8 cellular contexts compared by ENCODE assay signal in genomic region chr9:34328983-34329832, GRCh38. TPM values are rescaled to one million over a fixed set of nuclear protein-coding genes. Genes with fewer than 3 reads are reported as not detected.
DNase-seq lines count a peak whose midpoint lies in the region; ATAC-seq and TF ChIP-seq lines count a peak whose summit lies in the region.

Gene KIF24 (minus strand): TSS chr9:34329268. CDS start chr9:34311346, 17,922 bp downstream.
Gene NUDT2 (plus strand): TSS chr9:34329569. CDS start chr9:34339040, 9,471 bp downstream.

- intact Hi-C loops in Right ventricle myocardium superior (cut with DNase I) (no loop called here), ovary (cut with DNase I) (loop anchor here in 1 of 4 donors (5.0 kb wide), 1 partner anchor 277 kb away; no protein-coding TSS in a partner anchor), thyroid gland (cut with DNase I) (loop anchor here (10.0 kb wide), 1 partner anchor 134 kb away; no protein-coding TSS in a partner anchor)

- TF ChIP-seq POLR2A in ovary (IDR thresholded peaks at IDR 0.05) (peak; percentile 62), thyroid gland (IDR thresholded peaks at IDR 0.05) (peak in 1 of 2 donors; percentile 75)

- no peaks in the 10 kb centered on the region for H3K27me3 ChIP-seq in SU-DHL-6 (ENCODE audit: low read length)
- no peaks in the 10 kb centered on the region for H3K27me3 ChIP-seq in ovary
- H3K27me3 ChIP-seq in thyroid gland, result no peaks in the 10 kb centered on the region

- TF ChIP-seq CTCF in GM12875 (IDR thresholded peaks at IDR 0.05; ENCODE audit: borderline replicate concordance, insufficient read depth, low read depth, low read length) (no peak), SU-DHL-6 (IDR thresholded peaks at IDR 0.05; ENCODE audit: insufficient read depth, low read length, poor library complexity, severe bottlenecking) (no peak), ovary (IDR thresholded peaks at IDR 0.05) (no peak), thyroid gland (IDR thresholded peaks at IDR 0.05) (peak in 1 of 6 experiments; percentile 27)

- H3K4me3 ChIP-seq in GM12875 (ENCODE audit: low read depth, low read length), result peak within 1 kb of the TSS; percentile 97
- H3K4me3 ChIP-seq in SU-DHL-6 (ENCODE audit: insufficient read depth, low read length, poor library complexity, severe bottlenecking), result peak within 1 kb of the TSS; percentile 85
- peak within 1 kb of the TSS; percentile 68 for H3K4me3 ChIP-seq in ovary
- peak within 1 kb of the TSS; percentile 52 to 61 (median 54) for H3K4me3 ChIP-seq in thyroid gland (replicated peaks in 1 of 3)

- H3K4me3 Mint-ChIP-seq in activated naive CD8-positive, alpha-beta T cell treated with anti-CD3 and anti-CD28 coated beads, Interleukin-2, amount 50 U/mL, for 24 hours, result peak within 1 kb of the TSS; percentile 94

- H3K27me3 Mint-ChIP-seq in activated naive CD8-positive, alpha-beta T cell treated with anti-CD3 and anti-CD28 coated beads, Interleukin-2, amount 50 U/mL, for 24 hours, result peaks cover 2% of the 10 kb centered on the region

- H3K4me2 ChIP-seq in SU-DHL-6 (ENCODE audit: low read depth, low read length, poor library complexity, severe bottlenecking), result peak within 1 kb of the TSS; percentile 87

- H3K27ac ChIP-seq in SU-DHL-6 (ENCODE audit: low read depth, low read length) (peak within 1 kb of the TSS; percentile 70), ovary (peak within 1 kb of the TSS; percentile 76 to 85), thyroid gland (peak within 1 kb of the TSS; percentile 77 to 95 (median 94))

- ATAC-seq in HG02763 (IDR thresholded peaks at IDR 0.05; ENCODE audit: unreplicated experiment) (peak; percentile 92), Right ventricle myocardium superior (ENCODE audit: poor library complexity) (peak; percentile 97)
- peak; percentile 97 for ATAC-seq in activated naive CD8-positive, alpha-beta T cell treated with anti-CD3 and anti-CD28 coated beads, Interleukin-2, amount 50 U/mL, for 24 hours

- no peaks in the 10 kb centered on the region for H4K20me1 ChIP-seq in SU-DHL-6 (ENCODE audit: low read depth, low read length)

- no peaks in the 10 kb centered on the region for H3K9me3 Mint-ChIP-seq in activated naive CD8-positive, alpha-beta T cell treated with anti-CD3 and anti-CD28 coated beads, Interleukin-2, amount 50 U/mL, for 24 hours

- 0% methylated on average over 63 to 64 of the region's 64 CpGs for WGBS in ovary, 3 donors
- WGBS in thyroid gland, 2 donors, result 0 to 1% methylated on average over 53 to 64 of the region's 64 CpGs

- H3F3A ChIP-seq in SU-DHL-6 (ENCODE audit: insufficient read depth), result peaks cover 17% of the 10 kb centered on the region

- H3K9me3 ChIP-seq in SU-DHL-6 (ENCODE audit: insufficient read depth, low read length) (no peaks in the 10 kb centered on the region), ovary (no peaks in the 10 kb centered on the region), thyroid gland (no peaks in the 10 kb centered on the region)

- H3K9me2 ChIP-seq in SU-DHL-6 (replicated peaks; ENCODE audit: insufficient read depth, low read length), result no peaks in the 10 kb centered on the region

- H3K79me2 ChIP-seq in SU-DHL-6 (ENCODE audit: insufficient read depth, low read length), result peaks cover 49% of the 10 kb centered on the region

- H3K36me3 ChIP-seq in SU-DHL-6 (ENCODE audit: low read length) (no peaks in the 10 kb centered on the region), ovary (no peaks in the 10 kb centered on the region), thyroid gland (no peaks in the 10 kb centered on the region)

- peak within 1 kb of the TSS; percentile 96 for H3K27ac Mint-ChIP-seq in activated naive CD8-positive, alpha-beta T cell treated with anti-CD3 and anti-CD28 coated beads, Interleukin-2, amount 50 U/mL, for 24 hours

- no peaks in the 10 kb centered on the region for H3K4me1 ChIP-seq in ovary (ENCODE audit: insufficient read depth)
- H3K4me1 ChIP-seq in thyroid gland, result peaks cover 18 to 23% of the 10 kb centered on the region in 2 donors

- peaks cover 41% of the 10 kb centered on the region for H3K4me1 Mint-ChIP-seq in activated naive CD8-positive, alpha-beta T cell treated with anti-CD3 and anti-CD28 coated beads, Interleukin-2, amount 50 U/mL, for 24 hours

- peaks cover 2% of the 10 kb centered on the region for H3K36me3 Mint-ChIP-seq in activated naive CD8-positive, alpha-beta T cell treated with anti-CD3 and anti-CD28 coated beads, Interleukin-2, amount 50 U/mL, for 24 hours (ENCODE audit: low read depth)

- DNase-seq in NCI-H1417 (lab: John Stamatoyannopoulos, UW) (peak; percentile 96 to 99 (median 99)), Right ventricle myocardium superior (peak; percentile 96), ovary (peak; percentile 94 to 98 (median 95)), thyroid gland (peak; percentile 98)
- peak; percentile 96 for DNase-seq in activated naive CD8-positive, alpha-beta T cell treated with anti-CD3 and anti-CD28 coated beads, Interleukin-2, amount 50 U/mL, for 24 hours

- H2AFZ ChIP-seq in SU-DHL-6 (ENCODE audit: low read depth, low read length, severe bottlenecking), result peak within 1 kb of the TSS; percentile 86

- TF ChIP-seq EP300 in ovary (IDR thresholded peaks at IDR 0.05), result no peak

- peak within 1 kb of the TSS; percentile 95 for H3K9ac ChIP-seq in SU-DHL-6 (ENCODE audit: low read length)

RNA-seq across cellular contexts. Expression of gene KIF24, which starts in this region (rescaled TPM):
- total RNA-seq in Right ventricle myocardium superior, result 0.56 TPM
- 1 to 10 TPM in 3 of 7 donors, under 1 TPM in 4; 0.53 to 3.2 (median 1.00) TPM for total RNA-seq in ovary
- polyA plus RNA-seq in ovary, result 1 to 10 TPM in 1 of 2 donors, under 1 TPM in 1; 0.47 to 1.1 TPM
- 1 to 10 TPM; 1.7 to 7.8 (median 4.6) TPM for total RNA-seq in thyroid gland

RNA-seq across cellular contexts. Expression of gene NUDT2, which starts in this region (rescaled TPM):
- total RNA-seq in Right ventricle myocardium superior (17.7 TPM), ovary (10 to 100 TPM; 14.8 to 41.4 (median 24.8) TPM), thyroid gland (1 to 10 TPM; 3.0 to 8.7 (median 4.8) TPM)
- 10 to 100 TPM; 59.3 to 61.4 TPM for polyA plus RNA-seq in ovary

Comparison
In these comparisons a context has a peak if more than half of its experiments do, and no peak if none do; other contexts are left out.
1. Peak in every context shown above with its lines: DNase-seq, ATAC-seq, H3K4me3 ChIP-seq and H3K27ac ChIP-seq.